ENCODE assay signal across 9 cellular contexts in genomic region chr13:94660695-94661324, GRCh38. TPM values are rescaled to one million over a fixed set of nuclear protein-coding genes. Genes with fewer than 3 reads are reported as not detected.
DNase-seq lines count a peak whose midpoint lies in the region; ATAC-seq, FAIRE-seq and TF ChIP-seq lines count a peak whose summit lies in the region.
"Had no signal": no experiment of that assay in that cellular context is flagged by ENCODE, and none has a peak within 500 bp of the region (broad histone marks: within the 10 kb centered on the region; RNA-seq: fewer than 3 reads in every experiment).

No MANE protein-coding gene starts in this region.

- peaks cover 23% of the 10 kb centered on the region for H3K27me3 Mint-ChIP-seq in activated CD4-positive, alpha-beta memory T cell treated with anti-CD3 and anti-CD28 coated beads for 36 hours

- peaks cover 23% of the 10 kb centered on the region for H3K4me1 Mint-ChIP-seq in activated CD4-positive, alpha-beta memory T cell treated with anti-CD3 and anti-CD28 coated beads for 36 hours (ENCODE audit: low read depth)

- no peaks in the 10 kb centered on the region for H3K36me3 Mint-ChIP-seq in activated CD4-positive, alpha-beta memory T cell treated with anti-CD3 and anti-CD28 coated beads for 36 hours

- intact Hi-C loops in activated CD4-positive, alpha-beta memory T cell treated with anti-CD3 and anti-CD28 coated beads for 36 hours (cut with micrococcal nuclease), result loop anchor here (2.0 kb wide), 1 partner anchor 48 kb away; no protein-coding TSS in a partner anchor

- 53% methylated on average over 6 of the region's 6 CpGs for WGBS in A549 (ENCODE audit: missing lambda C conversion rate)

- H3K27ac Mint-ChIP-seq in activated CD4-positive, alpha-beta memory T cell treated with anti-CD3 and anti-CD28 coated beads for 36 hours, result no peak overlapping the region

- H3K9me3 Mint-ChIP-seq in activated CD4-positive, alpha-beta memory T cell treated with anti-CD3 and anti-CD28 coated beads for 36 hours, result no peaks in the 10 kb centered on the region

- H3K4me1 ChIP-seq in A549, result peaks cover 12% of the 10 kb centered on the region; the same call in 2 of the 3 replicates

- DNase-seq in A549 (ENCODE audit: low read depth in 1 of 2, low spot score in 1 of 2), result peak; percentile 11 to 45
- DNase-seq in GM18507 (ENCODE audit: extremely low spot score, insufficient read length, low read depth), result no peak
- peak; percentile 73 for DNase-seq in NCI-H748 treated with DMSO at 0.1 percent for 48 hours (lab: John Stamatoyannopoulos, UW)
- no peak for DNase-seq in epithelial cell of proximal tubule (ENCODE audit: low read depth)
- no peak for DNase-seq in activated CD4-positive, alpha-beta memory T cell treated with anti-CD3 and anti-CD28 coated beads for 36 hours
- no peak for DNase-seq in activated gamma-delta T cell treated with Interleukin-2 at 50 U/mL for 16 hours
- DNase-seq: glutamatergic neuron had no signal

- CTCF ChIA-PET in A549 (lab: Yijun Ruan, JAX), result interaction anchor here (0.8 to 3.2 kb wide), 14 partner anchors 10 to 744 kb away, joined by 3 to 14 read pairs (median 4); no protein-coding TSS in a partner anchor
- CTCF ChIA-PET in activated CD4-positive, alpha-beta memory T cell treated with anti-CD3 and anti-CD28 coated beads for 36 hours (lab: Charles Lee), result interaction anchor here (1.3 to 3.0 kb wide), 4 partner anchors 11 to 743 kb away, joined by 4 to 15 read pairs (median 6); no protein-coding TSS in a partner anchor

- TF ChIP-seq EP300 in A549 (IDR thresholded peaks at IDR 0.05), result no peak

- H3K4me2 ChIP-seq in A549, result peak overlapping the region; percentile 40

- H3K4me3 ChIP-seq in A549 (no peak overlapping the region), epithelial cell of proximal tubule (ENCODE audit: low read depth, low read length) (no peak overlapping the region)

- H3K9me3 ChIP-seq in A549, result no peaks in the 10 kb centered on the region

- POLR2A ChIA-PET in A549 (lab: Yijun Ruan, JAX), result interaction anchor here (1.1 kb wide), 1 partner anchor 307 kb away, joined by 4 read pairs; no protein-coding TSS in a partner anchor
- POLR2A ChIA-PET in activated CD4-positive, alpha-beta memory T cell treated with anti-CD3 and anti-CD28 coated beads for 36 hours (lab: Charles Lee), result no interaction called here

- ATAC-seq in A549, result peak; percentile 58 to 63; a peak in 3 of 6 replicates
- ATAC-seq in GM21576 (IDR thresholded peaks at IDR 0.05; ENCODE audit: unreplicated experiment), result no peak
- no peak for ATAC-seq in HG02938 (IDR thresholded peaks at IDR 0.05; ENCODE audit: unreplicated experiment)

- peak; percentile 49 to 54 for TF ChIP-seq RAD21 in A549 (conservative IDR thresholded peaks at IDR 0.05 in 1 of 2, IDR thresholded peaks at IDR 0.05 in 1 of 2)

- TF ChIP-seq POLR2A in A549 (IDR thresholded peaks at IDR 0.05; ENCODE audit: low read length), result no peak

- no peak overlapping the region for H3K27ac ChIP-seq in A549

- FAIRE-seq in A549 (lab: Jason Lieb, UNC) (no peak), GM18507 (lab: Jason Lieb, UNC) (peak; percentile 49)

- H3K4me3 Mint-ChIP-seq in activated CD4-positive, alpha-beta memory T cell treated with anti-CD3 and anti-CD28 coated beads for 36 hours, result no peak overlapping the region

- TF ChIP-seq CTCF in A549 (IDR thresholded peaks at IDR 0.05) (peak; percentile 39; the same call in 2 of the 3 replicates), epithelial cell of proximal tubule (conservative IDR thresholded peaks at IDR 0.05; ENCODE audit: low read depth, low read length) (peak; percentile 41)

TF ChIP-seq in A549, 52 proteins besides CTCF, POLR2A, EP300 and RAD21:
- TF ChIP-seq NR3C1 (IDR thresholded peaks at IDR 0.05) (no peak), SMC3 (IDR thresholded peaks at IDR 0.05) (peak; percentile 38; the same call in 1 of the 3 replicates)

RNA-seq across cellular contexts. Expression of gene SOX21, which starts 51.5 kb away (rescaled TPM):
- polyA plus RNA-seq in A549 (2011; rRNA removed) (6.1 and 6.9 TPM in 2 replicates), A549 (2017; fragmentation: RNase III; extraction: RNeasy Plus Mini Kit Qiagen cat#74134 plus additional on column Dnase treatment) (0.28 to 0.62 TPM (median 0.45 TPM) in 3 replicates)
- 3.2 and 4.3 TPM in 2 replicates for polyA plus RNA-seq in A549 (2012; cell fraction: cytosol; rRNA removed)
- polyA plus RNA-seq in A549 (2012; cell fraction: nucleus; rRNA removed), result 2.4 and 2.5 TPM in 2 replicates
- polyA minus RNA-seq in A549 (2011; rRNA and poly(A)+ RNA removed), result 4.1 and 5.0 TPM in 2 replicates
- 0.40 TPM in 1 of 2 replicates, not detected in the other for total RNA-seq in epithelial cell of proximal tubule
- not detected for total RNA-seq in activated CD4-positive, alpha-beta memory T cell treated with anti-CD3 and anti-CD28 coated beads for 36 hours

RNA-seq across cellular contexts. Expression of gene GPR180, which starts 59.2 kb away (rescaled TPM):
- polyA plus RNA-seq in A549 (2011; rRNA removed), result 6.3 and 7.8 TPM in 2 replicates
- polyA plus RNA-seq in A549 (2012; cell fraction: cytosol; rRNA removed), result 1.1 and 1.4 TPM in 2 replicates
- polyA plus RNA-seq in A549 (2012; cell fraction: nucleus; rRNA removed), result 0.85 and 1.1 TPM in 2 replicates
- polyA plus RNA-seq in A549 (2017; fragmentation: RNase III; extraction: RNeasy Plus Mini Kit Qiagen cat#74134 plus additional on column Dnase treatment), result 3.4 to 3.8 TPM (median 3.6 TPM) in 3 replicates
- polyA minus RNA-seq in A549 (2011; rRNA and poly(A)+ RNA removed), result 4.6 and 5.4 TPM in 2 replicates
- 8.2 and 9.8 TPM in 2 replicates for total RNA-seq in epithelial cell of proximal tubule
- 1 to 10 TPM; 9.1 to 9.7 TPM for total RNA-seq in activated CD4-positive, alpha-beta memory T cell treated with anti-CD3 and anti-CD28 coated beads for 36 hours

Comparison
In these comparisons a context has a peak if more than half of its experiments do, and no peak if none do; other contexts are left out.
1. ATAC-seq: peak in A549 (2 of 2); none in GM21576 (single experiment) and HG02938 (single experiment).
2. DNase-seq: peak in A549 (2 of 2) and NCI-H748 treated with DMSO at 0.1 percent for 48 hours (single experiment); none in GM18507 (single experiment), epithelial cell of proximal tubule (single experiment), activated CD4-positive, alpha-beta memory T cell treated with anti-CD3 and anti-CD28 coated beads for 36 hours (single experiment) and activated gamma-delta T cell treated with Interleukin-2 at 50 U/mL for 16 hours (single experiment).